In the genomic region with DNA sequence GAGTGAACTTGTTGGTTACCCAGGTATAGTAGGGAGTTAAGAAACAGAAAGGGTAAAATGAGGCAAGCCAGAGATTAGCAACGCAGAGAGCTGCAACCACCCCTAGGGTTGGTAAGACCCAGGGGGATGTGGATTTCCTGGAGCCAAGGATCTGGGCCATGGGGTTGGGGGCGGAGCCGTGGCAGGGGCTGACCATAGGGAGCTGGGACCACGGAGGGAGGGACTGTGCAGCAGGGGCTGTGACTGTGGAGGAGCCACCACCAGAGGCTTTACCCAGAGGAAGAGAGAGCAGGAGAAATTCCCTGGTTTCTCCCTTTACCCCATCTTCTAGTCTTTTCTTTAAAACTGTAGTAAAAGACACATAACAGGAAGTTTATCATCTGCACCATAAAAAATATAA, we compare ENCODE assay signal across 15 cellular contexts.
"Had no signal": no experiment of that assay in that cellular context is flagged by ENCODE, and none has a peak within 500 bp of the region (broad histone marks: within the 10 kb centered on the region; RNA-seq: fewer than 3 reads in every experiment).

No MANE protein-coding gene starts in this region.

- H3K27ac ChIP-seq: body of pancreas, left lung, spleen, testis, upper lobe of left lung had no signal

- DNase-seq: activated B cell treated with CpG ODN at 0.5 μM for 24 hours; activated CD4-positive, alpha-beta memory T cell treated with anti-CD3 and anti-CD28 coated beads, Interleukin-2, amount 10 ng/mL, durations not matched to agents 7 days and 5 days; activated CD4-positive, alpha-beta T cell treated with anti-CD3 and anti-CD28 coated beads for 4 hours; activated CD8-positive, alpha-beta memory T cell treated with anti-CD3 and anti-CD28 coated beads, Interleukin-2, amount 10 ng/mL, durations not matched to agents 7 days and 5 days; activated naive CD4-positive, alpha-beta T cell; activated naive CD8-positive, alpha-beta T cell treated with anti-CD3 and anti-CD28 coated beads for 36 hours; body of pancreas; dermis blood vessel endothelial cell; effector memory CD4-positive, alpha-beta T cell; left lung; nucleus accumbens; spleen; stimulated activated CD4-positive, alpha-beta T cell treated with anti-CD3 and anti-CD28 coated beads, Interleukin-4, amount 100 ng/mL, for 4 hours; testis; upper lobe of left lung had no signal

- H3K9me3 ChIP-seq: body of pancreas, left lung, spleen, testis, upper lobe of left lung had no signal

- H3K36me3 ChIP-seq: left lung, spleen, upper lobe of left lung had no signal

- H3K4me1 ChIP-seq: left lung, spleen, testis, upper lobe of left lung had no signal

- H3K27me3 ChIP-seq: body of pancreas, left lung, testis, upper lobe of left lung had no signal

- H3K4me3 ChIP-seq: body of pancreas, left lung, spleen, testis, upper lobe of left lung had no signal
